Comparison of ENCODE assay signal across 10 cellular contexts in the genomic region with DNA sequence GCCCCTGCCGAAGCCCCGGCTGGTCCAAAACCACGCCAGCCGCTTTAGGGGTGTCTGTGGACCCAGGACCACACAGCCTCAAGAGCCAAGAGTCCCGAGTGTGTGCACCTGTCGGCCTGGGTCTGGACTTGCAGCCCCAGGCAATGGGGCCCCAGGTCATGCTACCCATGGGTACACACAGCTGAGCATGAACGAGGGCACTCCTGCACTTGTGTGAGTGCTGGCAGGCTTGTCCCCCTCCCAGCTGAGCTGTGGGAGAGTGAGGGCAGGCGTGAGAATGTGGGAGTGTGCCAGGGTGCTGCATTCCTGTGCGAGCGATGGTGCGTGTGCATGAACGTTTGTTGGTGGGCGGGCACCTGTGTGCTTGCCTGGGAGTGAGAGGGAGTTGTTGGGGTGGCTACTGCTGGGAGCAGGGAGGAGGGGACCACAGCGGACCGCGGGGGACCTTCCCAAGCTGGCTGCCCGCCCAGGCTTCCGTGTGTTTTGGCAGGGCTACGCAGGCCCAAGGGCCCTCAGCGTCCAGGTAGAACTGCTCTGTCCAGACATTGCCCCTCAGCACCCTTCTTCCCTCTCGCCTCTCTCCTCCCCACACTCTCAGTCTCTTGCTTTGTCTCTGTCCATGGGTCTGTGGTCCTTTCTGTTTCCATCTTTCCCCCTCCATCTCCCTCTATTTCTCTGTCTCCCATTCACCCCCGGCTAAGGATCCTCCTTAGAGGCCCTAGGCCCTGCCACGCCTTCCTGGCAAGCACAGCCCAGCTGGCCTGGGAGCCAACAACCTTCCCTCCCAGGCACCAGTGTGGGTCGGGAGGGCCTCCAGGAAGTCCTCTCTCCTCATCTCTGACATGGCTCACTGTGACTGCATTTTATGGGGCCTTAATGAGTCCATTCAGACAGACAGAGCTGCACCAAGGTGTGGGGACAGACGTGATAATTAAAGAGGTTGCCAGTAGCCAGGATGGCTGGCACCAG. TPM values are rescaled to one million over a fixed set of nuclear protein-coding genes. Genes with fewer than 3 reads are reported as not detected.
DNase-seq lines count a peak whose midpoint lies in the region; ATAC-seq, FAIRE-seq and TF ChIP-seq lines count a peak whose summit lies in the region.
"Had no signal": no experiment of that assay in that cellular context is flagged by ENCODE, and none has a peak within 500 bp of the region (broad histone marks: within the 10 kb centered on the region; RNA-seq: fewer than 3 reads in every experiment).

No MANE protein-coding gene starts in this region.

- POLR2A ChIA-PET in K562 (lab: Yijun Ruan, JAX): interaction anchor here (1.0 kb wide), 1 partner anchor 12 kb away, joined by 4 read pairs; no protein-coding TSS in a partner anchor

- H4K20me1 ChIP-seq in K562 (replicated peaks; ENCODE audit: control insufficient read depth, insufficient read depth, low read length): no peaks in the 10 kb centered on the region
- H4K20me1 ChIP-seq in GM23338 (replicated peaks; ENCODE audit: insufficient read depth): no peaks in the 10 kb centered on the region

- ATAC-seq in K562 (no peak), right lobe of liver (peak; percentile 42 to 60 (median 50)), GM23338 (no peak), HG03095 (IDR thresholded peaks at IDR 0.05; ENCODE audit: unreplicated experiment) (no peak)

- TF ChIP-seq CTCF in K562 (IDR thresholded peaks at IDR 0.05 in 2 of 3, conservative IDR thresholded peaks at IDR 0.05 in 1 of 3; ENCODE audit: insufficient read depth in 2 of 3, low read depth in 1 of 3, low read length in 3 of 3): no peak
- TF ChIP-seq CTCF in right lobe of liver (IDR thresholded peaks at IDR 0.05): no peak
- no peak for TF ChIP-seq CTCF in transverse colon (IDR thresholded peaks at IDR 0.05)
- TF ChIP-seq CTCF in GM23338 (conservative IDR thresholded peaks at IDR 0.05; ENCODE audit: low read depth in 2 of 2): no peak

- no peaks in the 10 kb centered on the region for H3K36me3 Mint-ChIP-seq in GM23338 (ENCODE audit: low read depth)

- H3K27me3 ChIP-seq in K562 (ENCODE audit: control insufficient read depth in 2 of 2, insufficient read depth in 2 of 2, low read length in 2 of 2): no peaks in the 10 kb centered on the region
- H3K27me3 ChIP-seq in right lobe of liver: no peaks in the 10 kb centered on the region
- no peaks in the 10 kb centered on the region for H3K27me3 ChIP-seq in transverse colon
- no peaks in the 10 kb centered on the region for H3K27me3 ChIP-seq in GM23338 (ENCODE audit: insufficient read depth)

- no peaks in the 10 kb centered on the region; the same call in 2 of the 3 replicates for H3K9me3 Mint-ChIP-seq in GM23338

- H3K4me1 ChIP-seq in K562 (replicated peaks in 1 of 2; ENCODE audit: control insufficient read depth in 2 of 2, insufficient read depth in 2 of 2, low read length in 2 of 2): peaks cover 24 to 48% of the 10 kb centered on the region in 2 experiments; a peak in 4 of 5 replicates
- peaks cover 0 to 53% (median 27%) of the 10 kb centered on the region in 4 donors for H3K4me1 ChIP-seq in right lobe of liver
- peaks cover 23 to 60% (median 49%) of the 10 kb centered on the region in 4 donors for H3K4me1 ChIP-seq in transverse colon
- H3K4me1 ChIP-seq in GM23338 (ENCODE audit: insufficient read depth): no peaks in the 10 kb centered on the region

- H3K4me2 ChIP-seq in K562 (ENCODE audit: insufficient read depth, low read length): no peak overlapping the region
- H3K4me2 ChIP-seq in GM23338: no peak overlapping the region

- in situ Hi-C loops in K562 (cut with MboI): no loop called here
- in situ Hi-C loops in transverse colon (cut with MboI; ENCODE audit: low pct_ligation_motif_present in 1 of 4, low pct_unique_long_range_greater_than_20kb in 1 of 4, low sequenced_read_pairs in 3 of 4): loop anchor here in 1 of 4 donors (25.0 kb wide), 1 partner anchor 315 kb away; a partner anchor contains a TSS

- H3K9me3 ChIP-seq in K562 (replicated peaks; ENCODE audit: control insufficient read depth, insufficient read depth, low read depth, low read length) (no peaks in the 10 kb centered on the region), right lobe of liver (no peaks in the 10 kb centered on the region), transverse colon (no peaks in the 10 kb centered on the region)

- no peaks in the 10 kb centered on the region for H3K4me1 Mint-ChIP-seq in GM23338

- no peaks in the 10 kb centered on the region for H3K27me3 Mint-ChIP-seq in GM23338 (ENCODE audit: insufficient read depth, low read depth, poor library complexity)

- H3K4me3 ChIP-seq in K562 (no peak overlapping the region), right lobe of liver (no peak overlapping the region), transverse colon (no peak overlapping the region), GM23338 (no peak overlapping the region)

- H3K9ac ChIP-seq in K562 (ENCODE audit: insufficient read depth in 1 of 2, low read depth in 2 of 2, low read length in 2 of 2): peak overlapping the region in 1 of 2 experiments; percentile 80; a peak in 1 of 4 replicates

- H2AFZ ChIP-seq in K562 (ENCODE audit: low read depth, low read length) (peak overlapping the region; percentile 73; the same call in 1 of the 2 replicates), GM23338 (no peak overlapping the region)

- BruUV-seq in K562 (replicated peaks; lab: Mats Ljungman, UMichigan): no TSS peak

- TF ChIP-seq POLR2A in K562 (conservative IDR thresholded peaks at IDR 0.05) (no peak), right lobe of liver (IDR thresholded peaks at IDR 0.05) (no peak), transverse colon (IDR thresholded peaks at IDR 0.05) (peak; percentile 77)

- CTCF ChIA-PET in K562 (lab: Yijun Ruan, JAX; ENCODE audit: low intra/inter-chr PET ratio): no interaction called here

- TF ChIP-seq RAD21 in K562 (CRISPR knock-in tag; conservative IDR thresholded peaks at IDR 0.05 in 1 of 2, IDR thresholded peaks at IDR 0.05 in 1 of 2): no peak

- H3K27ac ChIP-seq in K562 (ENCODE audit: extremely low read depth, low read depth, low read length) (no peak overlapping the region), right lobe of liver (peak overlapping the region in 2 of 3 donors; percentile 39 to 66), transverse colon (peak overlapping the region; percentile 82 to 89 (median 86)), GM23338 (ENCODE audit: low read depth) (no peak overlapping the region)

- no peaks in the 10 kb centered on the region for H3K79me2 ChIP-seq in K562 (ENCODE audit: control insufficient read depth, insufficient read depth, low read length)
- no peaks in the 10 kb centered on the region for H3K79me2 ChIP-seq in GM23338 (replicated peaks; ENCODE audit: insufficient read depth)

- H3K9me2 ChIP-seq in GM23338 (ENCODE audit: insufficient read depth): no peaks in the 10 kb centered on the region

- no peak overlapping the region for H3K4me3 Mint-ChIP-seq in GM23338

- no peaks in the 10 kb centered on the region for H3K9me1 ChIP-seq in K562 (ENCODE audit: control insufficient read depth, insufficient read depth, low read length)

- DNase-seq in DMS53 (lab: John Stamatoyannopoulos, UW) (peak; percentile 51), DMS53 treated with DMSO at 0.1 percent for 48 hours (lab: John Stamatoyannopoulos, UW; ENCODE audit: unreplicated experiment) (no peak), K562 (ENCODE audit: extremely low read depth in 1 of 4, low spot score in 3 of 4) (no peak), right lobe of liver (peak; percentile 73 to 90 (median 86)), transverse colon (peak; percentile 88), GM23338 (ENCODE audit: low spot score) (no peak), islet precursor cell (no peak)
- DNase-seq: NCI-H1930 had no signal

- WGBS in K562 (ENCODE audit: insufficient coverage, low coverage, missing lambda C conversion rate): 63% methylated on average over 22 of the region's 25 CpGs
- WGBS in right lobe of liver (ENCODE audit: insufficient coverage, low coverage, low lambda C conversion rate, missing lambda C conversion rate): 19% methylated on average over 11 of the region's 25 CpGs
- WGBS in transverse colon (ENCODE audit: low coverage in 1 of 2), 2 donors: 41% methylated on average over 25 of the region's 25 CpGs; no CpG with 5 or more reads in 1 of the 2 donors

- no peak overlapping the region for H3K27ac Mint-ChIP-seq in GM23338

- no peak for FAIRE-seq in K562 (lab: Jason Lieb, UNC)
- FAIRE-seq: endometrium had no signal

- H3F3A ChIP-seq in GM23338 (replicated peaks; ENCODE audit: low read depth): no peaks in the 10 kb centered on the region

- H3K36me3 ChIP-seq in K562 (ENCODE audit: control insufficient read depth, insufficient read depth, low read length): no peaks in the 10 kb centered on the region
- H3K36me3 ChIP-seq in right lobe of liver: no peaks in the 10 kb centered on the region
- no peaks in the 10 kb centered on the region for H3K36me3 ChIP-seq in transverse colon
- H3K36me3 ChIP-seq in GM23338 (ENCODE audit: insufficient read depth): no peaks in the 10 kb centered on the region

- intact Hi-C loops in K562 (cut with micrococcal nuclease) (no loop called here), right lobe of liver (cut with DNase I) (no loop called here), transverse colon (cut with DNase I; ENCODE audit: low total_unique reads) (no loop called here)

- no peak for TF ChIP-seq EP300 in K562 (IDR thresholded peaks at IDR 0.05; ENCODE audit: low read length)
- no peak for TF ChIP-seq EP300 in transverse colon (IDR thresholded peaks at IDR 0.05; ENCODE audit: low read depth)

RNA-seq across cellular contexts. Expression of a gene that starts 31.0 kb away (rescaled TPM):
- total RNA-seq in K562 (2011; cell fraction: chromatin; rRNA removed; ENCODE audit: low replicate concordance): 9.9 and 18.6 TPM in 2 replicates
- total RNA-seq in K562 (2011; cell fraction: nucleolus; rRNA removed): 25.1 and 30.5 TPM in 2 replicates
- 18.3 and 23.1 TPM in 2 replicates for total RNA-seq in K562 (2011; cell fraction: nucleoplasm; rRNA removed)
- total RNA-seq in K562 (2014; rRNA removed): 31.6 and 38.3 TPM in 2 replicates
- 10.0 and 11.2 TPM in 2 replicates for total RNA-seq in K562 (2014; rRNA removed; fragmentation: Illumina TruSeq; extraction: Trizol)
- 10.5 and 10.8 TPM in 2 replicates for total RNA-seq in K562 (2015; rRNA removed; fragmentation: Illumina TruSeq; extraction: Trizol)
- total RNA-seq in K562 (2021): 29.4 and 31.1 TPM in 2 replicates
- polyA plus RNA-seq in K562 (2011; rRNA removed): 21.0 and 25.5 TPM in 2 replicates
- polyA plus RNA-seq in K562 (2011; cell fraction: cytosol; rRNA removed): 27.6 and 61.0 TPM in 2 replicates
- 14.4 and 23.7 TPM in 2 replicates for polyA plus RNA-seq in K562 (2011; cell fraction: nucleus; rRNA removed)
- 20.7 and 24.2 TPM in 2 replicates for polyA plus RNA-seq in K562 (2012)
- polyA plus RNA-seq in K562 (2014; fragmentation: Illumina TruSeq; extraction: Trizol): 10.3 and 15.0 TPM in 2 replicates
- polyA plus RNA-seq in K562 (2014; fragmentation: Nextera tagmentation; extraction: Ambion mirVana): 1 to 10 TPM; 3.1 to 3.9 TPM
- polyA plus RNA-seq in K562 (2014; rRNA removed): 30.9 and 37.3 TPM in 2 replicates
- 5.4 and 8.9 TPM in 2 replicates for polyA minus RNA-seq in K562 (2011; rRNA and poly(A)+ RNA removed)
- 9.5 and 11.1 TPM in 2 replicates for polyA minus RNA-seq in K562 (2011; cell fraction: cytosol; rRNA and poly(A)+ RNA removed)
- 10.4 and 14.2 TPM in 2 replicates for polyA minus RNA-seq in K562 (2011; cell fraction: nucleus; rRNA and poly(A)+ RNA removed)
- 1 to 10 TPM; 3.0 to 9.9 (median 6.6) TPM for total RNA-seq in right lobe of liver
- 10 to 100 TPM in 3 of 4 donors, under 1 TPM in 1; 1.00 to 18.8 (median 12.4) TPM for total RNA-seq in transverse colon
- 33.7 and 35.2 TPM in 2 replicates for total RNA-seq in GM23338 (2014; rRNA removed; shearing (Covaris generic))
- 23.9 and 26.5 TPM in 2 replicates for polyA plus RNA-seq in GM23338 (2016; fragmentation: Nextera tagmentation; extraction: Ambion mirVana)

RNA-seq across cellular contexts. Expression of a gene that starts 35.5 kb away (rescaled TPM):
- 83.2 and 85.7 TPM in 2 replicates for total RNA-seq in K562 (2011; cell fraction: chromatin; rRNA removed; ENCODE audit: low replicate concordance)
- total RNA-seq in K562 (2011; cell fraction: nucleolus; rRNA removed): 15.8 and 19.9 TPM in 2 replicates
- total RNA-seq in K562 (2011; cell fraction: nucleoplasm; rRNA removed): 25.1 and 27.5 TPM in 2 replicates
- total RNA-seq in K562 (2014; rRNA removed) (9.0 and 9.5 TPM in 2 replicates), K562 (2014; rRNA removed; fragmentation: Illumina TruSeq; extraction: Trizol) (16.0 and 18.7 TPM in 2 replicates), K562 (2015; rRNA removed; fragmentation: Illumina TruSeq; extraction: Trizol) (13.0 and 13.6 TPM in 2 replicates), K562 (2021) (14.7 TPM in 2 replicates), right lobe of liver (10 to 100 TPM; 12.0 to 23.8 (median 16.5) TPM), transverse colon (10 to 100 TPM; 17.9 to 83.4 (median 43.0) TPM)
- polyA plus RNA-seq in K562 (2011; rRNA removed) (17.4 and 17.9 TPM in 2 replicates), K562 (2014; fragmentation: Illumina TruSeq; extraction: Trizol) (11.8 and 13.0 TPM in 2 replicates), K562 (2014; fragmentation: Nextera tagmentation; extraction: Ambion mirVana) (1 to 10 TPM; 3.5 to 4.2 TPM), K562 (2014; rRNA removed) (10.1 and 11.9 TPM in 2 replicates), GM23338 (2016; fragmentation: Nextera tagmentation; extraction: Ambion mirVana) (12.3 and 14.3 TPM in 2 replicates)
- polyA plus RNA-seq in K562 (2011; cell fraction: cytosol; rRNA removed): 6.1 and 8.0 TPM in 2 replicates
- polyA plus RNA-seq in K562 (2011; cell fraction: nucleus; rRNA removed): 14.6 and 18.0 TPM in 2 replicates
- polyA plus RNA-seq in K562 (2012): 7.9 and 12.6 TPM in 2 replicates
- polyA minus RNA-seq in K562 (2011; rRNA and poly(A)+ RNA removed): 26.5 and 30.1 TPM in 2 replicates
- polyA minus RNA-seq in K562 (2011; cell fraction: cytosol; rRNA and poly(A)+ RNA removed): 7.4 and 10.6 TPM in 2 replicates
- polyA minus RNA-seq in K562 (2011; cell fraction: nucleus; rRNA and poly(A)+ RNA removed): 15.9 and 24.1 TPM in 2 replicates
- total RNA-seq in GM23338 (2014; rRNA removed; shearing (Covaris generic)): 34.9 and 45.1 TPM in 2 replicates

RNA-seq across cellular contexts. Expression of a gene that starts 37.3 kb away (rescaled TPM):
- total RNA-seq in K562 (2011; cell fraction: chromatin; rRNA removed; ENCODE audit: low replicate concordance): 23.4 and 45.9 TPM in 2 replicates
- total RNA-seq in K562 (2011; cell fraction: nucleolus; rRNA removed): 16.5 and 18.4 TPM in 2 replicates
- total RNA-seq in K562 (2011; cell fraction: nucleoplasm; rRNA removed): 26.7 and 33.1 TPM in 2 replicates
- total RNA-seq in K562 (2014; rRNA removed): 74.2 and 78.8 TPM in 2 replicates
- total RNA-seq in K562 (2014; rRNA removed; fragmentation: Illumina TruSeq; extraction: Trizol): 85.7 and 86.2 TPM in 2 replicates
- 83.3 and 90.6 TPM in 2 replicates for total RNA-seq in K562 (2015; rRNA removed; fragmentation: Illumina TruSeq; extraction: Trizol)
- 51.3 and 53.6 TPM in 2 replicates for total RNA-seq in K562 (2021)
- polyA plus RNA-seq in K562 (2011; rRNA removed): 59.5 and 83.8 TPM in 2 replicates
- 19.4 and 37.0 TPM in 2 replicates for polyA plus RNA-seq in K562 (2011; cell fraction: cytosol; rRNA removed)
- polyA plus RNA-seq in K562 (2011; cell fraction: nucleus; rRNA removed): 37.8 and 48.5 TPM in 2 replicates
- polyA plus RNA-seq in K562 (2012): 49.1 and 74.0 TPM in 2 replicates
- 74.8 and 87.6 TPM in 2 replicates for polyA plus RNA-seq in K562 (2014; fragmentation: Illumina TruSeq; extraction: Trizol)
- 10 to 100 TPM; 37.6 to 48.1 TPM for polyA plus RNA-seq in K562 (2014; fragmentation: Nextera tagmentation; extraction: Ambion mirVana)
- polyA plus RNA-seq in K562 (2014; rRNA removed): 104 and 111 TPM in 2 replicates
- 46.9 and 49.6 TPM in 2 replicates for polyA minus RNA-seq in K562 (2011; rRNA and poly(A)+ RNA removed)
- polyA minus RNA-seq in K562 (2011; cell fraction: cytosol; rRNA and poly(A)+ RNA removed): 10.4 and 17.8 TPM in 2 replicates
- polyA minus RNA-seq in K562 (2011; cell fraction: nucleus; rRNA and poly(A)+ RNA removed): 13.7 and 31.7 TPM in 2 replicates
- 10 to 100 TPM; 18.9 to 30.7 (median 28.4) TPM for total RNA-seq in right lobe of liver
- total RNA-seq in transverse colon: 10 to 100 TPM; 18.3 to 51.0 (median 30.3) TPM
- 58.2 and 61.6 TPM in 2 replicates for total RNA-seq in GM23338 (2014; rRNA removed; shearing (Covaris generic))
- 63.4 and 73.8 TPM in 2 replicates for polyA plus RNA-seq in GM23338 (2016; fragmentation: Nextera tagmentation; extraction: Ambion mirVana)

RNA-seq across cellular contexts. Expression of a gene that starts 53.3 kb away (rescaled TPM):
- 1.7 TPM in 1 of 2 replicates, not detected in the other for total RNA-seq in K562 (2011; cell fraction: chromatin; rRNA removed; ENCODE audit: low replicate concordance)
- total RNA-seq in K562 (2011; cell fraction: nucleolus; rRNA removed): 0.33 and 0.53 TPM in 2 replicates
- 0.81 TPM in 1 of 2 replicates, not detected in the other for total RNA-seq in K562 (2011; cell fraction: nucleoplasm; rRNA removed)
- total RNA-seq in K562 (2014; rRNA removed) (5.8 and 7.5 TPM in 2 replicates), K562 (2014; rRNA removed; fragmentation: Illumina TruSeq; extraction: Trizol) (7.4 and 13.7 TPM in 2 replicates), K562 (2015; rRNA removed; fragmentation: Illumina TruSeq; extraction: Trizol) (7.2 and 7.5 TPM in 2 replicates), K562 (2021) (13.2 and 16.8 TPM in 2 replicates), right lobe of liver (1 to 10 TPM in 4 of 6 experiments, under 1 TPM in 2; 0.59 to 6.3 (median 2.7) TPM), transverse colon (1 to 10 TPM in 2 of 4 donors, not detected in 2; 7.5 to 7.8 TPM)
- polyA plus RNA-seq in K562 (2011; rRNA removed) (2.7 and 4.1 TPM in 2 replicates), K562 (2014; fragmentation: Illumina TruSeq; extraction: Trizol) (6.9 and 7.4 TPM in 2 replicates), K562 (2014; fragmentation: Nextera tagmentation; extraction: Ambion mirVana) (10 to 100 TPM; 21.0 to 23.8 TPM), K562 (2014; rRNA removed) (5.5 and 5.7 TPM in 2 replicates), GM23338 (2016; fragmentation: Nextera tagmentation; extraction: Ambion mirVana) (0.32 TPM in 1 of 2 replicates, not detected in the other)
- polyA plus RNA-seq in K562 (2011; cell fraction: cytosol; rRNA removed): 0.55 and 3.2 TPM in 2 replicates
- 0.30 and 1.6 TPM in 2 replicates for polyA plus RNA-seq in K562 (2011; cell fraction: nucleus; rRNA removed)
- 11.5 and 304 TPM in 2 replicates for polyA plus RNA-seq in K562 (2012)
- 0.15 and 0.25 TPM in 2 replicates for polyA minus RNA-seq in K562 (2011; rRNA and poly(A)+ RNA removed)
- 4.8 and 23.3 TPM in 2 replicates for polyA minus RNA-seq in K562 (2011; cell fraction: cytosol; rRNA and poly(A)+ RNA removed)
- 4.7 and 6.1 TPM in 2 replicates for polyA minus RNA-seq in K562 (2011; cell fraction: nucleus; rRNA and poly(A)+ RNA removed)
- 0.43 TPM in 1 of 2 replicates, not detected in the other for total RNA-seq in GM23338 (2014; rRNA removed; shearing (Covaris generic))

Comparison
In these comparisons a context has a peak if more than half of its experiments do, and no peak if none do; other contexts are left out.
1. DNase-seq: peak in DMS53 (single experiment), right lobe of liver (3 of 3) and transverse colon (single experiment); none in DMS53 treated with DMSO at 0.1 percent for 48 hours (single experiment), K562 (0 of 4), GM23338 (single experiment) and islet precursor cell (single experiment).
2. ATAC-seq: peak in right lobe of liver (4 of 4); none in K562 (single experiment), GM23338 (single experiment) and HG03095 (single experiment).
3. H3K27ac ChIP-seq: peak in right lobe of liver (2 of 3) and transverse colon (4 of 4); none in K562 (single experiment) and GM23338 (single experiment).